8 cellular contexts compared by ENCODE assay signal in the genomic region with DNA sequence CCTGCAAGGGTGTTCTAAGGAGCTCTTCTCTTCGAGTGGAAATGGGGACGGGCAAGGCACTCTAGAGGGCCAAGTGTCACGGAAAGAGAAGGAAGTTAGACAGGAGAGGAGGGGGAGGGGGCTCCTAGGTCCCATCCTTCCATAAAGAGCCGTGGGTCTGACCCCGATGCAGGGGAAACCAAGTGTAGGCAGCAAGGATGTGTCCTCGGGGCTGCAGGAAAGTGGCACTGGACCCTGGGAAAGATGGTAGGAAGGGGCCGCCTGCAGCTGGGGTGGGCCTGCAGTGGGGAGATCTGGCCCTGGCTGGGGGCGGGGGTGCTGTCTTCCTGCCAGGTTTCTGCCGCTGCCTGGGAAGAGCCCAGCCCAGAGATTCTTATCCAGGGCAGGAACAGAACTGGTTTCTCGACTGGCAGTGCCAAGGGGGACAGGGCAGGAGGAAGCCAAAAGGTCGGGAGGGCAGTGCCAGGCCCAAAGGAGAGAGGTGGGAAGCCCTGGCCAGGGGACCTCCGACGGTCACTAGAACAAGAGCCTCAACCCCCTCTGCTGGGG. TPM values are rescaled to one million over a fixed set of nuclear protein-coding genes. Genes with fewer than 3 reads are reported as not detected.
A peak's percentile ranks its signal among the peaks of the same experiment; 100 is the strongest.
DNase-seq lines count a peak whose midpoint lies in the region; ATAC-seq and TF ChIP-seq lines count a peak whose summit lies in the region.
"Had no signal": no experiment of that assay in that cellular context is flagged by ENCODE, and none has a peak within 500 bp of the region (broad histone marks: within the 10 kb centered on the region; RNA-seq: fewer than 3 reads in every experiment).

No MANE protein-coding gene starts in this region.

- H3K9me3 Mint-ChIP-seq in effector memory CD8-positive, alpha-beta T cell = no peaks in the 10 kb centered on the region

- peak overlapping the region; percentile 52 for H3K4me3 ChIP-seq in iPS-18a (ENCODE audit: low read length)
- H3K4me3 ChIP-seq in vagina = no peak overlapping the region

- peaks cover 19 to 20% of the 10 kb centered on the region in 2 donors for H3K4me1 Mint-ChIP-seq in effector memory CD8-positive, alpha-beta T cell (ENCODE audit: low read depth in 2 of 2)

- TF ChIP-seq POLR2A in vagina (IDR thresholded peaks at IDR 0.05) = no peak

- DNase-seq in Right ventricle myocardium inferior (ENCODE audit: missing footprints) = peak; percentile 25
- DNase-seq in left cardiac atrium = no peak
- no peak for DNase-seq in vagina (ENCODE audit: extremely low spot score in 2 of 2)
- DNase-seq in T1000 (lab: John Stamatoyannopoulos, UW) = no peak
- DNase-seq in effector memory CD8-positive, alpha-beta T cell = no peak
- DNase-seq: GOT3 had no signal

- peaks cover 71 to 87% of the 10 kb centered on the region in 2 donors for H3K27me3 Mint-ChIP-seq in effector memory CD8-positive, alpha-beta T cell

- intact Hi-C loops in Right ventricle myocardium inferior (cut with DNase I) (no loop called here), left cardiac atrium (cut with DNase I) (loop anchor here in 1 of 2 donors (5.0 kb wide), 1 partner anchor 35 kb away; a partner anchor contains a TSS), vagina (cut with DNase I) (no loop called here)

- H3K9ac ChIP-seq in iPS-18a (ENCODE audit: low read length) = peak overlapping the region; percentile 48

- peaks cover 20% of the 10 kb centered on the region for H3K27me3 ChIP-seq in iPS-18a (ENCODE audit: control insufficient read depth, insufficient read depth, low read length)
- no peaks in the 10 kb centered on the region for H3K27me3 ChIP-seq in vagina

- H3K27ac Mint-ChIP-seq in effector memory CD8-positive, alpha-beta T cell = no peak overlapping the region

- H3K4me3 Mint-ChIP-seq in effector memory CD8-positive, alpha-beta T cell = no peak overlapping the region

- H3K4me1 ChIP-seq in iPS-18a (ENCODE audit: control insufficient read depth, low read depth, low read length) (peaks cover 53% of the 10 kb centered on the region), vagina (peaks cover 57% of the 10 kb centered on the region)

- ATAC-seq in Right ventricle myocardium inferior (no peak), left cardiac atrium (no peak)
- no peak for ATAC-seq in effector memory CD8-positive, alpha-beta T cell (replicated peaks)

- H3K36me3 ChIP-seq in iPS-18a (ENCODE audit: control insufficient read depth, low read depth, low read length) (no peaks in the 10 kb centered on the region), vagina (no peaks in the 10 kb centered on the region)

- no peak for TF ChIP-seq CTCF in vagina (IDR thresholded peaks at IDR 0.05)

- H3K9me3 ChIP-seq in iPS-18a (ENCODE audit: control insufficient read depth, low read depth, low read length) = no peaks in the 10 kb centered on the region
- no peaks in the 10 kb centered on the region for H3K9me3 ChIP-seq in vagina

- H3K36me3 Mint-ChIP-seq in effector memory CD8-positive, alpha-beta T cell (ENCODE audit: insufficient read depth) = no peaks in the 10 kb centered on the region

- no peak overlapping the region for H3K27ac ChIP-seq in iPS-18a (ENCODE audit: low read length)
- peak overlapping the region; percentile 52 for H3K27ac ChIP-seq in vagina

RNA-seq across cellular contexts. Expression of a gene that starts 12.9 kb away (rescaled TPM):
- total RNA-seq in Right ventricle myocardium inferior = not detected
- 1 to 10 TPM; 1.5 TPM for total RNA-seq in left cardiac atrium
- 97.7 TPM for total RNA-seq in vagina

RNA-seq across cellular contexts. Expression of a gene that starts 15.3 kb away (rescaled TPM):
- 131 TPM for total RNA-seq in Right ventricle myocardium inferior
- total RNA-seq in left cardiac atrium = 100 to 1,000 TPM; 224 to 240 TPM
- 16.0 TPM for total RNA-seq in vagina
- total RNA-seq: T-helper 2 cell treated with Interferon-gamma antibody and Interleukin-4, amounts not matched to agents 100 ng/mL and 5 ng/mL, for 36 hours had no signal

RNA-seq across cellular contexts. Expression of a gene that starts 35.8 kb away (rescaled TPM):
- total RNA-seq in Right ventricle myocardium inferior (16.6 TPM), left cardiac atrium (10 to 100 TPM; 14.6 to 20.5 TPM), vagina (17.7 TPM)

RNA-seq across cellular contexts. Expression of a gene that starts 36.1 kb away (rescaled TPM):
- total RNA-seq in Right ventricle myocardium inferior (13.1 TPM), left cardiac atrium (10 to 100 TPM; 15.7 to 18.6 TPM), vagina (12.8 TPM)

RNA-seq across cellular contexts. Expression of a gene that starts 48.4 kb away (rescaled TPM):
- total RNA-seq in Right ventricle myocardium inferior (103 TPM), left cardiac atrium (10 to 100 TPM; 62.9 to 74.0 TPM), vagina (40.0 TPM)

Comparison
In these comparisons a context has a peak if more than half of its experiments do, and no peak if none do; other contexts are left out.
1. RNA of a gene that starts 12.9 kb away (total RNA-seq): 97.7 TPM in vagina (single experiment); 1.5 TPM in left cardiac atrium and not detected in Right ventricle myocardium inferior (single experiment); every median in the first group is over 10 times any median in the second.